Comparison of ENCODE assay signal across 9 cellular contexts in the genomic region with DNA sequence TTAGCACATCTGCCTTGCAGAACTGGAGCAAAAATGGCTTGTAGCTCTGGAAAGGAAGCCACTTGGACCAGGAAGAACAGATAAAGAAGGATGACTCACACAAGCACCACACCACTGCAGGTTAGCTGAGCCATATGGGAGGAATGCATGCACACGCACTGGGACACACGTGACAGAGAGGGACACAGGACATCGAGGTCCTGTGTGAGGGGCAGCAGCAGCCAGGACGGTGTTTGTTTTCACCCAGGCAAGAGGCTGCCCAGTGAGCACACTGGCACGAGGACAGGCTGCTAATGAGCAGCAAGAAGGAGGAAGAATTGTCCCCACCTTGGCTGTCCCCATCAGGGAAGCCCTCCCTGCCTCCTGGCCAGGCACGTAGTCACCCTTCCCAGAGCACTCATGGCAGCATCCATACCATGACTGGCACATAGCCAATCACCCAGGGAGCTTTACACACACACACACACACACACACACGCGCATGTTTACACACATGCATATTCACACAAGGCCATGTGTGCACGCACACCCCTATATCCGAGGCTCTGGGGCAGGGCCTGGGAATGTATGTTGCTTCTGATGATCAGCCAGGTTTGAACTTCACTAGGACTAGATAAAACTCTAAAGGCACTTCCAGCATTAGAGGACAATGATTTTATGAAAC. TPM values are rescaled to one million over a fixed set of nuclear protein-coding genes. Genes with fewer than 3 reads are reported as not detected.
A peak's percentile ranks its signal among the peaks of the same experiment; 100 is the strongest.
DNase-seq lines count a peak whose midpoint lies in the region; ATAC-seq and TF ChIP-seq lines count a peak whose summit lies in the region.
"Had no signal": no experiment of that assay in that cellular context is flagged by ENCODE, and none has a peak within 500 bp of the region (broad histone marks: within the 10 kb centered on the region; RNA-seq: fewer than 3 reads in every experiment).

No MANE protein-coding gene starts in this region.

- intact Hi-C loops in esophagus muscularis mucosa (cut with DNase I): no loop called here

- TF ChIP-seq POLR2A in esophagus muscularis mucosa (IDR thresholded peaks at IDR 0.05; ENCODE audit: low read depth): no peak

- H3K27ac ChIP-seq in RWPE2 (ENCODE audit: poor library complexity, severe bottlenecking): peak overlapping the region; percentile 38
- H3K27ac ChIP-seq in esophagus muscularis mucosa (replicated peaks in 1 of 4): peak overlapping the region in 3 of 4 donors; percentile 32 to 53 (median 48)

- no peak for TF ChIP-seq EP300 in esophagus muscularis mucosa (IDR thresholded peaks at IDR 0.05)

- no peak overlapping the region for H3K4me3 ChIP-seq in RWPE2 (ENCODE audit: severe bottlenecking)
- H3K4me3 ChIP-seq in esophagus muscularis mucosa: no peak overlapping the region

- no peak for TF ChIP-seq CTCF in RWPE2 (IDR thresholded peaks at IDR 0.05; ENCODE audit: poor library complexity, severe bottlenecking)
- no peak for TF ChIP-seq CTCF in esophagus muscularis mucosa (IDR thresholded peaks at IDR 0.05)

- H3K36me3 ChIP-seq in RWPE2 (ENCODE audit: low read depth) (peaks cover 87% of the 10 kb centered on the region), esophagus muscularis mucosa (peaks cover 0 to 14% (median 10%) of the 10 kb centered on the region in 4 donors)

- ATAC-seq in RWPE2 (ENCODE audit: low read depth): peak; percentile 85
- no peak for ATAC-seq in GM21526 (IDR thresholded peaks at IDR 0.05; ENCODE audit: low FRiP score, unreplicated experiment)
- no peak for ATAC-seq in HG02938 (IDR thresholded peaks at IDR 0.05; ENCODE audit: unreplicated experiment)

- WGBS in esophagus muscularis mucosa: 73% methylated on average over 9 of the region's 10 CpGs

- H3K9me3 ChIP-seq in RWPE2 (ENCODE audit: severe bottlenecking) (no peaks in the 10 kb centered on the region), esophagus muscularis mucosa (no peaks in the 10 kb centered on the region)

- H3K4me1 ChIP-seq in RWPE2 (ENCODE audit: insufficient read depth, poor library complexity, severe bottlenecking) (peaks cover 12% of the 10 kb centered on the region), esophagus muscularis mucosa (peaks cover 74 to 88% (median 82%) of the 10 kb centered on the region in 4 donors)

- H3K27me3 ChIP-seq in RWPE2 (ENCODE audit: insufficient read depth, poor library complexity, severe bottlenecking) (no peaks in the 10 kb centered on the region), esophagus muscularis mucosa (no peaks in the 10 kb centered on the region)

- peak; percentile 76 for DNase-seq in GM03348 (ENCODE audit: low spot score)
- peak; percentile 45 for DNase-seq in RWPE2 (ENCODE audit: low spot score)
- DNase-seq in esophagus muscularis mucosa (ENCODE audit: extremely low spot score): no peak
- DNase-seq in pulmonary artery endothelial cell (ENCODE audit: low read depth, low spot score): peak; percentile 56
- no peak for DNase-seq in NCI-H2227 (lab: John Stamatoyannopoulos, UW; ENCODE audit: unreplicated experiment)
- DNase-seq in iPS-NIHi11 (ENCODE audit: low spot score): no peak
- DNase-seq: activated naive CD4-positive, alpha-beta T cell had no signal

RNA-seq across cellular contexts. Expression of gene SPTBN5, which starts 24.0 kb away (rescaled TPM):
- total RNA-seq in esophagus muscularis mucosa (1 to 10 TPM in 2 of 4 donors, under 1 TPM in 2; 0.17 to 1.2 (median 0.68) TPM), pulmonary artery endothelial cell (3.6 and 12.0 TPM in 2 replicates)

RNA-seq across cellular contexts. Expression of gene EHD4, which starts 54.5 kb away (rescaled TPM):
- 10 to 100 TPM in 3 of 4 donors, 1 to 10 TPM in 1; 10.0 to 24.7 (median 21.7) TPM for total RNA-seq in esophagus muscularis mucosa
- total RNA-seq in pulmonary artery endothelial cell: 189 and 190 TPM in 2 replicates

Comparison
In these comparisons a context has a peak if more than half of its experiments do, and no peak if none do; other contexts are left out.
1. DNase-seq: peak in GM03348 (single experiment), RWPE2 (single experiment) and pulmonary artery endothelial cell (single experiment); none in esophagus muscularis mucosa (single experiment), NCI-H2227 (single experiment) and iPS-NIHi11 (single experiment).